ENCODE assay signal across 8 cellular contexts in the genomic region with DNA sequence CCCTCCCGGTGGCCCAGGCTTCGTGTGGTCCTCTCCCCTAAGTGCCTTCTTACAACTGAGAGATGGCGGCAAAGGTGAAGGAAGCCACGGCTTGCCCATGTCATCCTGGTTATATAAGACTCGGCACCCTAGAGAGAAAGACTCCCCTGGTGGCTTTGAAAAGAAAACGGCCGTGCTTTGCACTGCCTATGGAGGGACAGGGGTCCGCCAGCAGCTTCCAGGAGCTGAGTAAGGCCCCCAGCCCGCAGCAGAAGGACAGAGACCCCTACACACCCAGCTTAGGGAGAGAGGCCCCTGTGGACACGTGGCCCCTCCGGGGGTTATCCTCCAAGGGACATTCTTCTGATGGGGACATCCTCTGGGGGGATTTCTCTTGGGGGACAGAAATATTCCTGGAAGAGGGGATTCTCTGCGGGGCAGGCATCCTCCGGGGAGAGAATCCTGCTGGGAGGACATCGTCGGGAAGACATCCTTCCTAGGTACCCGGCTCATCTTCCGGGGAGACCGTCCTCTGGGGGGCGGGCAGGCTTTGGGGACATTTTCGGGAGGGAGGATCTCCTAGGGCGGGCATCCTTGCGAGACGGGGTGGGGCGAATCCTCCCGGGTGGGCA. TPM values are rescaled to one million over a fixed set of nuclear protein-coding genes. Genes with fewer than 3 reads are reported as not detected.
DNase-seq lines count a peak whose midpoint lies in the region; ATAC-seq, FAIRE-seq and TF ChIP-seq lines count a peak whose summit lies in the region.

No MANE protein-coding gene starts in this region.

- TF ChIP-seq POLR2A in HepG2 (IDR thresholded peaks at IDR 0.05; ENCODE audit: insufficient read depth in 1 of 2, low read depth in 2 of 2, low read length in 2 of 2), result no peak
- no peak for TF ChIP-seq POLR2A in upper lobe of left lung (IDR thresholded peaks at IDR 0.05)

- FAIRE-seq in HepG2 (lab: Jason Lieb, UNC), result no peak

- H3K27me3 ChIP-seq in BLaER1 (no peaks in the 10 kb centered on the region), HAP-1 (ENCODE audit: low read depth) (no peaks in the 10 kb centered on the region), HepG2 (ENCODE audit: control insufficient read depth in 1 of 2, insufficient read depth in 2 of 2, low read length in 2 of 2) (no peaks in the 10 kb centered on the region), upper lobe of left lung (no peaks in the 10 kb centered on the region)

- H3K79me2 ChIP-seq in HepG2 (ENCODE audit: insufficient read depth, low read length), result peaks cover 24% of the 10 kb centered on the region

- WGBS in HepG2 (ENCODE audit: low lambda C conversion rate), result 19% methylated on average over 23 of the region's 25 CpGs
- WGBS in upper lobe of left lung, 2 donors, result 17 to 22% methylated on average over 14 to 18 of the region's 25 CpGs

- peak overlapping the region; percentile 50 to 88 for H3K27ac Mint-ChIP-seq in activated naive CD4-positive, alpha-beta T cell treated with anti-CD3 and anti-CD28 coated beads, Interleukin-2, amount 50 U/mL, for 72 hours

- in situ Hi-C loops in HAP-1 (cut with MboI; ENCODE audit: low sequenced_read_pairs) (no loop called here), HepG2 (cut with HindIII; ENCODE audit: extremely low pct_ligation_motif_present, low pct_unique_long_range_greater_than_20kb) (no loop called here)

- H3K4me3 ChIP-seq in BLaER1 (peak overlapping the region; percentile 92), HAP-1 (peak overlapping the region; percentile 23), HepG2 (replicated peaks in 1 of 3; ENCODE audit: insufficient read depth in 1 of 3, low read depth in 2 of 3, low read length in 3 of 3) (peak overlapping the region; percentile 82 to 100 (median 96)), upper lobe of left lung (peak overlapping the region; percentile 94 to 100 (median 98))

- peaks cover 53% of the 10 kb centered on the region for H3K36me3 ChIP-seq in BLaER1
- peaks cover 45% of the 10 kb centered on the region for H3K36me3 ChIP-seq in HAP-1 (replicated peaks)
- peaks cover 34 to 44% of the 10 kb centered on the region in 2 experiments for H3K36me3 ChIP-seq in HepG2 (replicated peaks in 1 of 2; ENCODE audit: control insufficient read depth in 1 of 2, insufficient read depth in 2 of 2, low read length in 2 of 2)
- H3K36me3 ChIP-seq in upper lobe of left lung, result peaks cover 8 to 46% (median 33%) of the 10 kb centered on the region in 4 donors

- peaks cover 56% of the 10 kb centered on the region for H4K20me1 ChIP-seq in BLaER1
- H4K20me1 ChIP-seq in HepG2 (ENCODE audit: insufficient read depth, low read length), result peaks cover 14% of the 10 kb centered on the region; the same call in 1 of the 2 replicates

- DNase-seq in HAP-1 (ENCODE audit: low spot score in 2 of 2) (no peak), HepG2 (ENCODE audit: low spot score) (peak; percentile 67), upper lobe of left lung (no peak), GM10266 (ENCODE audit: extremely low spot score) (no peak), NCI-H1092 (lab: John Stamatoyannopoulos, UW) (no peak)
- no peak for DNase-seq in activated naive CD4-positive, alpha-beta T cell treated with anti-CD3 and anti-CD28 coated beads, Interleukin-2, amount 50 U/mL, for 72 hours (ENCODE audit: low spot score in 2 of 2)

- H3K9me3 ChIP-seq in BLaER1, result no peaks in the 10 kb centered on the region
- no peaks in the 10 kb centered on the region for H3K9me3 ChIP-seq in HAP-1
- H3K9me3 ChIP-seq in HepG2 (ENCODE audit: low read length), result no peaks in the 10 kb centered on the region
- H3K9me3 ChIP-seq in upper lobe of left lung, result no peaks in the 10 kb centered on the region

- TF ChIP-seq EP300 in HepG2 (IDR thresholded peaks at IDR 0.05; ENCODE audit: low read depth in 2 of 2, low read length in 2 of 2) (no peak), HepG2 (CRISPR knock-in tag; IDR thresholded peaks at IDR 0.05; ENCODE audit: borderline replicate concordance) (no peak), upper lobe of left lung (IDR thresholded peaks at IDR 0.05) (no peak)

- H3K9ac ChIP-seq in BLaER1, result peak overlapping the region; percentile 43; the same call in 1 of the 2 replicates
- H3K9ac ChIP-seq in HepG2 (ENCODE audit: insufficient read depth, low read depth, low read length), result peak overlapping the region; percentile 42; the same call in 1 of the 2 replicates

- BruUV-seq in HepG2 (replicated peaks; lab: Mats Ljungman, UMichigan), result no TSS peak

- intact Hi-C loops in HepG2 (cut with micrococcal nuclease; ENCODE audit: unreplicated experiment), result no loop called here

- peaks cover under 1 to 5% of the 10 kb centered on the region in 2 donors for H3K36me3 Mint-ChIP-seq in activated naive CD4-positive, alpha-beta T cell treated with anti-CD3 and anti-CD28 coated beads, Interleukin-2, amount 50 U/mL, for 72 hours

- peak overlapping the region; percentile 93 for H3K4me2 ChIP-seq in BLaER1
- H3K4me2 ChIP-seq in HepG2 (ENCODE audit: low read depth, low read length), result peak overlapping the region; percentile 82

- peak; percentile 10 to 14 for ATAC-seq in activated naive CD4-positive, alpha-beta T cell treated with anti-CD3 and anti-CD28 coated beads, Interleukin-2, amount 50 U/mL, for 72 hours
- peak; percentile 8 for ATAC-seq in HepG2
- ATAC-seq in upper lobe of left lung (ENCODE audit: low FRiP score in 2 of 2), result no peak
- ATAC-seq in HG02642 (IDR thresholded peaks at IDR 0.05; ENCODE audit: poor library complexity, unreplicated experiment), result no peak

- TF ChIP-seq CTCF in HepG2 (CRISPR knock-in tag; IDR thresholded peaks at IDR 0.05) (0 out of 2 replicates have a peak, but pooled peaks have one; percentile 3), upper lobe of left lung (IDR thresholded peaks at IDR 0.05) (no peak), GM10266 (IDR thresholded peaks at IDR 0.05; ENCODE audit: control insufficient read depth, insufficient read depth, low read depth, missing control alignments) (no peak)

- POLR2A ChIA-PET in HepG2 (lab: Yijun Ruan, JAX), result interaction anchor here (0.7 to 6.6 kb wide), 7 partner anchors 9 to 180 kb away, joined by 3 to 110 read pairs (median 5); a partner anchor contains a TSS

- H3K27ac ChIP-seq in BLaER1 (peak overlapping the region; percentile 70), HepG2 (ENCODE audit: extremely low read length, insufficient read depth, low read length) (peak overlapping the region; percentile 35), upper lobe of left lung (peak overlapping the region; percentile 88 to 94 (median 91))

- H3K9me3 Mint-ChIP-seq in activated naive CD4-positive, alpha-beta T cell treated with anti-CD3 and anti-CD28 coated beads, Interleukin-2, amount 50 U/mL, for 72 hours, result no peaks in the 10 kb centered on the region

- H2AFZ ChIP-seq in HepG2 (ENCODE audit: low read length), result no peak overlapping the region

- CTCF ChIA-PET in HepG2 (lab: Yijun Ruan, JAX; ENCODE audit: low intra/inter-chr PET ratio, low total read pairs), result no interaction called here

- H3K4me1 ChIP-seq in BLaER1, result peaks cover 69% of the 10 kb centered on the region
- peaks cover 10% of the 10 kb centered on the region; the same call in 1 of the 2 replicates for H3K4me1 ChIP-seq in HAP-1
- H3K4me1 ChIP-seq in HepG2 (ENCODE audit: insufficient read depth, low read length), result peaks cover 48% of the 10 kb centered on the region
- H3K4me1 ChIP-seq in upper lobe of left lung, result peaks cover 31 to 45% (median 34%) of the 10 kb centered on the region in 4 donors

- TF ChIP-seq RAD21 in HepG2 (CRISPR knock-in tag; IDR thresholded peaks at IDR 0.05), result no peak

RNA-seq across cellular contexts. Expression of a gene that starts 0.5 kb away (rescaled TPM):
- 10 to 100 TPM; 32.9 to 51.6 TPM for total RNA-seq in activated naive CD4-positive, alpha-beta T cell treated with anti-CD3 and anti-CD28 coated beads, Interleukin-2, amount 50 U/mL, for 72 hours
- total RNA-seq in HepG2 (2016; rRNA removed; fragmentation: Illumina TruSeq; extraction: Trizol) (68.3 and 81.8 TPM in 2 replicates), upper lobe of left lung (100 to 1,000 TPM in 2 of 6 donors, 10 to 100 TPM in 4; 63.8 to 166 (median 74.9) TPM)
- 6.3 and 8.7 TPM in 2 replicates for total RNA-seq in HepG2 (2016; cell fraction: cytosol; rRNA removed; fragmentation: Illumina TruSeq; extraction: Trizol; ENCODE audit: low read depth)
- 58.8 and 84.2 TPM in 2 replicates for total RNA-seq in HepG2 (2016; cell fraction: insoluble cytoplasmic fraction; rRNA removed; fragmentation: Illumina TruSeq; extraction: Trizol)
- 20.8 and 24.4 TPM in 2 replicates for total RNA-seq in HepG2 (2016; cell fraction: membrane; rRNA removed; fragmentation: Illumina TruSeq; extraction: Trizol)
- 33.8 and 41.3 TPM in 2 replicates for total RNA-seq in HepG2 (2016; cell fraction: nucleus; rRNA removed; fragmentation: Illumina TruSeq; extraction: Trizol)
- polyA plus RNA-seq in HepG2 (2011; rRNA removed), result 47.7 and 62.2 TPM in 2 replicates
- polyA plus RNA-seq in HepG2 (2011; cell fraction: cytosol; rRNA removed), result 58.6 and 82.5 TPM in 2 replicates
- 105 and 121 TPM in 2 replicates for polyA plus RNA-seq in HepG2 (2011; cell fraction: nucleus; rRNA removed)
- polyA plus RNA-seq in HepG2 (2012), result 34.0 and 38.1 TPM in 2 replicates
- 4.2 and 4.7 TPM in 2 replicates for polyA plus RNA-seq in HepG2 (2016; cell fraction: cytosol; fragmentation: Illumina TruSeq; extraction: Trizol; ENCODE audit: low read depth)
- polyA plus RNA-seq in HepG2 (2016; cell fraction: insoluble cytoplasmic fraction; fragmentation: Illumina TruSeq; extraction: Trizol; ENCODE audit: low read depth), result 68.1 and 77.5 TPM in 2 replicates
- polyA plus RNA-seq in HepG2 (2016; cell fraction: membrane; fragmentation: Illumina TruSeq; extraction: Trizol; ENCODE audit: low read depth), result 11.5 and 14.2 TPM in 2 replicates
- polyA plus RNA-seq in HepG2 (2016; cell fraction: nucleus; fragmentation: Illumina TruSeq; extraction: Trizol; ENCODE audit: insufficient read depth, low read depth), result 103 and 104 TPM in 2 replicates
- 38.5 and 45.1 TPM in 2 replicates for polyA minus RNA-seq in HepG2 (2011; rRNA and poly(A)+ RNA removed; ENCODE audit: low replicate concordance)
- 39.4 and 42.5 TPM in 2 replicates for polyA minus RNA-seq in HepG2 (2011; cell fraction: cytosol; rRNA and poly(A)+ RNA removed)
- 15.1 and 20.0 TPM in 2 replicates for polyA minus RNA-seq in HepG2 (2011; cell fraction: nucleus; rRNA and poly(A)+ RNA removed)

RNA-seq across cellular contexts. Expression of a gene that starts 7.9 kb away (rescaled TPM):
- 10 to 100 TPM; 13.5 to 19.4 TPM for total RNA-seq in activated naive CD4-positive, alpha-beta T cell treated with anti-CD3 and anti-CD28 coated beads, Interleukin-2, amount 50 U/mL, for 72 hours
- total RNA-seq in HepG2 (2016; rRNA removed; fragmentation: Illumina TruSeq; extraction: Trizol), result 34.8 and 35.9 TPM in 2 replicates
- total RNA-seq in HepG2 (2016; cell fraction: cytosol; rRNA removed; fragmentation: Illumina TruSeq; extraction: Trizol; ENCODE audit: low read depth), result 79.0 and 80.7 TPM in 2 replicates
- total RNA-seq in HepG2 (2016; cell fraction: insoluble cytoplasmic fraction; rRNA removed; fragmentation: Illumina TruSeq; extraction: Trizol), result 31.8 and 38.7 TPM in 2 replicates
- 96.7 and 98.0 TPM in 2 replicates for total RNA-seq in HepG2 (2016; cell fraction: membrane; rRNA removed; fragmentation: Illumina TruSeq; extraction: Trizol)
- 17.0 and 18.5 TPM in 2 replicates for total RNA-seq in HepG2 (2016; cell fraction: nucleus; rRNA removed; fragmentation: Illumina TruSeq; extraction: Trizol)
- polyA plus RNA-seq in HepG2 (2011; rRNA removed), result 31.6 and 34.2 TPM in 2 replicates
- 30.7 and 37.2 TPM in 2 replicates for polyA plus RNA-seq in HepG2 (2011; cell fraction: cytosol; rRNA removed)
- polyA plus RNA-seq in HepG2 (2011; cell fraction: nucleus; rRNA removed), result 29.7 and 36.4 TPM in 2 replicates
- polyA plus RNA-seq in HepG2 (2012), result 21.6 and 23.1 TPM in 2 replicates
- polyA plus RNA-seq in HepG2 (2016; cell fraction: cytosol; fragmentation: Illumina TruSeq; extraction: Trizol; ENCODE audit: low read depth), result 88.5 and 96.5 TPM in 2 replicates
- polyA plus RNA-seq in HepG2 (2016; cell fraction: insoluble cytoplasmic fraction; fragmentation: Illumina TruSeq; extraction: Trizol; ENCODE audit: low read depth), result 34.9 and 39.2 TPM in 2 replicates
- polyA plus RNA-seq in HepG2 (2016; cell fraction: membrane; fragmentation: Illumina TruSeq; extraction: Trizol; ENCODE audit: low read depth), result 88.7 and 90.6 TPM in 2 replicates
- polyA plus RNA-seq in HepG2 (2016; cell fraction: nucleus; fragmentation: Illumina TruSeq; extraction: Trizol; ENCODE audit: insufficient read depth, low read depth), result 40.3 and 42.7 TPM in 2 replicates
- 21.2 and 36.8 TPM in 2 replicates for polyA minus RNA-seq in HepG2 (2011; rRNA and poly(A)+ RNA removed; ENCODE audit: low replicate concordance)
- polyA minus RNA-seq in HepG2 (2011; cell fraction: cytosol; rRNA and poly(A)+ RNA removed), result 12.7 and 13.0 TPM in 2 replicates
- 10.2 and 10.9 TPM in 2 replicates for polyA minus RNA-seq in HepG2 (2011; cell fraction: nucleus; rRNA and poly(A)+ RNA removed)
- total RNA-seq in upper lobe of left lung, result 10 to 100 TPM in 2 of 6 donors, 1 to 10 TPM in 4; 6.4 to 22.0 (median 8.5) TPM

RNA-seq across cellular contexts. Expression of a gene that starts 12.7 kb away (rescaled TPM):
- total RNA-seq in activated naive CD4-positive, alpha-beta T cell treated with anti-CD3 and anti-CD28 coated beads, Interleukin-2, amount 50 U/mL, for 72 hours, result not detected
- total RNA-seq in HepG2 (2016; rRNA removed; fragmentation: Illumina TruSeq; extraction: Trizol) (53.3 and 204 TPM in 2 replicates), upper lobe of left lung (1 to 10 TPM in 4 of 6 donors, under 1 TPM in 1, not detected in 1; 0.57 to 8.4 (median 2.1) TPM)
- total RNA-seq in HepG2 (2016; cell fraction: cytosol; rRNA removed; fragmentation: Illumina TruSeq; extraction: Trizol; ENCODE audit: low read depth), result 13.9 and 15.8 TPM in 2 replicates
- 48.0 and 215 TPM in 2 replicates for total RNA-seq in HepG2 (2016; cell fraction: insoluble cytoplasmic fraction; rRNA removed; fragmentation: Illumina TruSeq; extraction: Trizol)
- total RNA-seq in HepG2 (2016; cell fraction: membrane; rRNA removed; fragmentation: Illumina TruSeq; extraction: Trizol), result 19.3 and 20.8 TPM in 2 replicates
- total RNA-seq in HepG2 (2016; cell fraction: nucleus; rRNA removed; fragmentation: Illumina TruSeq; extraction: Trizol), result 216 and 254 TPM in 2 replicates
- 155 and 175 TPM in 2 replicates for polyA plus RNA-seq in HepG2 (2011; rRNA removed)
- polyA plus RNA-seq in HepG2 (2011; cell fraction: cytosol; rRNA removed), result 84.5 and 113 TPM in 2 replicates
- 1,291 and 1,782 TPM in 2 replicates for polyA plus RNA-seq in HepG2 (2011; cell fraction: nucleus; rRNA removed)
- polyA plus RNA-seq in HepG2 (2012), result 79.9 and 172 TPM in 2 replicates
- polyA plus RNA-seq in HepG2 (2016; cell fraction: cytosol; fragmentation: Illumina TruSeq; extraction: Trizol; ENCODE audit: low read depth), result 9.2 and 9.5 TPM in 2 replicates
- 55.1 and 66.2 TPM in 2 replicates for polyA plus RNA-seq in HepG2 (2016; cell fraction: insoluble cytoplasmic fraction; fragmentation: Illumina TruSeq; extraction: Trizol; ENCODE audit: low read depth)
- 17.0 and 20.1 TPM in 2 replicates for polyA plus RNA-seq in HepG2 (2016; cell fraction: membrane; fragmentation: Illumina TruSeq; extraction: Trizol; ENCODE audit: low read depth)
- polyA plus RNA-seq in HepG2 (2016; cell fraction: nucleus; fragmentation: Illumina TruSeq; extraction: Trizol; ENCODE audit: insufficient read depth, low read depth), result 637 and 662 TPM in 2 replicates
- 5.1 and 12.2 TPM in 2 replicates for polyA minus RNA-seq in HepG2 (2011; rRNA and poly(A)+ RNA removed; ENCODE audit: low replicate concordance)
- polyA minus RNA-seq in HepG2 (2011; cell fraction: cytosol; rRNA and poly(A)+ RNA removed), result 23.0 and 25.3 TPM in 2 replicates
- 56.8 and 67.0 TPM in 2 replicates for polyA minus RNA-seq in HepG2 (2011; cell fraction: nucleus; rRNA and poly(A)+ RNA removed)

RNA-seq across cellular contexts. Expression of a gene that starts 57.5 kb away (rescaled TPM):
- total RNA-seq in activated naive CD4-positive, alpha-beta T cell treated with anti-CD3 and anti-CD28 coated beads, Interleukin-2, amount 50 U/mL, for 72 hours, result 1 to 10 TPM; 3.5 to 5.7 TPM
- total RNA-seq in HepG2 (2016; rRNA removed; fragmentation: Illumina TruSeq; extraction: Trizol), result 20.0 and 21.1 TPM in 2 replicates
- total RNA-seq in HepG2 (2016; cell fraction: cytosol; rRNA removed; fragmentation: Illumina TruSeq; extraction: Trizol; ENCODE audit: low read depth), result 13.3 and 17.7 TPM in 2 replicates
- 20.4 and 21.0 TPM in 2 replicates for total RNA-seq in HepG2 (2016; cell fraction: insoluble cytoplasmic fraction; rRNA removed; fragmentation: Illumina TruSeq; extraction: Trizol)
- 28.7 and 36.7 TPM in 2 replicates for total RNA-seq in HepG2 (2016; cell fraction: membrane; rRNA removed; fragmentation: Illumina TruSeq; extraction: Trizol)
- total RNA-seq in HepG2 (2016; cell fraction: nucleus; rRNA removed; fragmentation: Illumina TruSeq; extraction: Trizol), result 11.4 and 12.6 TPM in 2 replicates
- polyA plus RNA-seq in HepG2 (2011; rRNA removed), result 14.2 and 14.8 TPM in 2 replicates
- polyA plus RNA-seq in HepG2 (2011; cell fraction: cytosol; rRNA removed), result 9.0 and 11.8 TPM in 2 replicates
- polyA plus RNA-seq in HepG2 (2011; cell fraction: nucleus; rRNA removed), result 6.4 and 8.0 TPM in 2 replicates
- 12.4 and 13.3 TPM in 2 replicates for polyA plus RNA-seq in HepG2 (2012)
- 13.1 and 14.7 TPM in 2 replicates for polyA plus RNA-seq in HepG2 (2016; cell fraction: cytosol; fragmentation: Illumina TruSeq; extraction: Trizol; ENCODE audit: low read depth)
- 19.5 and 20.9 TPM in 2 replicates for polyA plus RNA-seq in HepG2 (2016; cell fraction: insoluble cytoplasmic fraction; fragmentation: Illumina TruSeq; extraction: Trizol; ENCODE audit: low read depth)
- polyA plus RNA-seq in HepG2 (2016; cell fraction: membrane; fragmentation: Illumina TruSeq; extraction: Trizol; ENCODE audit: low read depth), result 25.6 and 29.7 TPM in 2 replicates
- 21.4 and 23.1 TPM in 2 replicates for polyA plus RNA-seq in HepG2 (2016; cell fraction: nucleus; fragmentation: Illumina TruSeq; extraction: Trizol; ENCODE audit: insufficient read depth, low read depth)
- polyA minus RNA-seq in HepG2 (2011; rRNA and poly(A)+ RNA removed; ENCODE audit: low replicate concordance), result 4.7 and 6.4 TPM in 2 replicates
- 9.9 and 10.2 TPM in 2 replicates for polyA minus RNA-seq in HepG2 (2011; cell fraction: cytosol; rRNA and poly(A)+ RNA removed)
- 5.2 and 6.1 TPM in 2 replicates for polyA minus RNA-seq in HepG2 (2011; cell fraction: nucleus; rRNA and poly(A)+ RNA removed)
- total RNA-seq in upper lobe of left lung, result 1 to 10 TPM; 2.1 to 9.6 (median 7.1) TPM

Comparison
In these comparisons a context has a peak if more than half of its experiments do, and no peak if none do; other contexts are left out.
1. H3K27ac ChIP-seq: peak in every context shown above with its lines; median percentile 91 in upper lobe of left lung; 70 in BLaER1; 35 in HepG2.
2. H3K4me3 ChIP-seq: peak in every context shown above with its lines; median percentile 98 in upper lobe of left lung; 96 in HepG2; 92 in BLaER1; 23 in HAP-1.
3. ATAC-seq: peak in activated naive CD4-positive, alpha-beta T cell treated with anti-CD3 and anti-CD28 coated beads, Interleukin-2, amount 50 U/mL, for 72 hours (2 of 2) and HepG2 (single experiment); none in upper lobe of left lung (0 of 2) and HG02642 (single experiment).